24 cellular contexts compared by ENCODE assay signal in genomic region chr4:85833311-85833710, GRCh38.
DNase-seq lines count a peak whose midpoint lies in the region; ATAC-seq and TF ChIP-seq lines count a peak whose summit lies in the region.
"Had no signal": no experiment of that assay in that cellular context is flagged by ENCODE, and none has a peak within 500 bp of the region (broad histone marks: within the 10 kb centered on the region; RNA-seq: fewer than 3 reads in every experiment).

No MANE protein-coding gene starts in this region.

- no peaks in the 10 kb centered on the region for H3K79me2 ChIP-seq in neural progenitor cell (ENCODE audit: low read depth)

- peaks cover 26% of the 10 kb centered on the region for H3K4me1 ChIP-seq in neural progenitor cell
- H3K4me1 ChIP-seq: BE2C, Peyer's patch had no signal

- H3K36me3 ChIP-seq in neural progenitor cell: no peaks in the 10 kb centered on the region
- H3K36me3 ChIP-seq: BE2C, HAP-1, Peyer's patch had no signal

- H3K27ac ChIP-seq in neural progenitor cell: no peak overlapping the region
- H3K27ac ChIP-seq: A549, HL-60, KMS-11, Peyer's patch, SJCRH30 had no signal

- no peak for ATAC-seq in GM21390 (IDR thresholded peaks at IDR 0.05; ENCODE audit: unreplicated experiment)
- ATAC-seq: A549, GM23338 had no signal

- H3F3A ChIP-seq in neural progenitor cell (ENCODE audit: low read depth): no peaks in the 10 kb centered on the region

- peak; percentile 21 for DNase-seq in kidney tubule cell (ENCODE audit: low spot score)
- DNase-seq in neural progenitor cell (ENCODE audit: low spot score): peak; percentile 53
- DNase-seq in retinal pigment epithelial cell (ENCODE audit: low read depth): peak; percentile 71
- no peak for DNase-seq in Kasumi-1 (lab: John Stamatoyannopoulos, UW)
- DNase-seq in AML-193 (lab: John Stamatoyannopoulos, UW): no peak
- DNase-seq in NCI-H146 (lab: John Stamatoyannopoulos, UW): no peak
- DNase-seq: BE2C, DMS 273 treated with DMSO at 0.1 percent for 48 hours, DMS79 treated with DMSO at 0.1 percent for 48 hours, MV-4-11, NCI-H1105 treated with DMSO at 0.1 percent for 48 hours, NCI-H1694, NCI-H2081 treated with DMSO at 0.1 percent for 48 hours, NCI-H2171 treated with DMSO at 0.1 percent for 48 hours, NCI-H526, Peyer's patch, SJCRH30 had no signal

- no peaks in the 10 kb centered on the region for H3K27me3 Mint-ChIP-seq in IgD-negative memory B cell
- no peaks in the 10 kb centered on the region for H3K27me3 Mint-ChIP-seq in neural progenitor cell (ENCODE audit: insufficient read depth, low read depth)

- no peak overlapping the region for H2AFZ ChIP-seq in neural progenitor cell (replicated peaks)
- H2AFZ ChIP-seq: GM23338 had no signal

- no peak overlapping the region for H3K4me3 ChIP-seq in neural progenitor cell
- H3K4me3 ChIP-seq in retinal pigment epithelial cell (ENCODE audit: low read length): no peak overlapping the region
- H3K4me3 ChIP-seq: A549, GM23338, HAP-1, Peyer's patch, SJCRH30 had no signal

- no peaks in the 10 kb centered on the region for H3K9me3 Mint-ChIP-seq in IgD-negative memory B cell
- no peaks in the 10 kb centered on the region for H3K9me3 Mint-ChIP-seq in neural progenitor cell
- H3K9me3 Mint-ChIP-seq: GM23338 had no signal

- TF ChIP-seq CTCF in neural progenitor cell (IDR thresholded peaks at IDR 0.05) (no peak), retinal pigment epithelial cell (conservative IDR thresholded peaks at IDR 0.05; ENCODE audit: low read depth, low read length) (no peak)

- no peaks in the 10 kb centered on the region for H3K27me3 ChIP-seq in neural progenitor cell
- H3K27me3 ChIP-seq: BE2C, Peyer's patch, SJCRH30 had no signal

- no peak overlapping the region for H3K4me3 Mint-ChIP-seq in IgD-negative memory B cell
- H3K4me3 Mint-ChIP-seq in neural progenitor cell: no peak overlapping the region
- H3K4me3 Mint-ChIP-seq: GM23338 had no signal

- H3K4me1 Mint-ChIP-seq in IgD-negative memory B cell (peaks cover 7 to 50% (median 34%) of the 10 kb centered on the region in 3 donors), neural progenitor cell (peaks cover 44% of the 10 kb centered on the region)

- no peaks in the 10 kb centered on the region for H3K9me3 ChIP-seq in neural progenitor cell (ENCODE audit: low read depth)
- H3K9me3 ChIP-seq: A549, BE2C, HAP-1, Peyer's patch, SJCRH30 had no signal

- H4K20me1 ChIP-seq in neural progenitor cell (ENCODE audit: low read depth): no peaks in the 10 kb centered on the region

- H3K36me3 Mint-ChIP-seq in IgD-negative memory B cell (peaks cover 7% of the 10 kb centered on the region), neural progenitor cell (no peaks in the 10 kb centered on the region)

- H3K9ac ChIP-seq in neural progenitor cell: no peak overlapping the region
- H3K9ac ChIP-seq: KMS-11 had no signal

- H3K27ac Mint-ChIP-seq in IgD-negative memory B cell (peak overlapping the region in 2 of 3 donors; percentile 20 to 90), neural progenitor cell (peak overlapping the region; percentile 18)
- H3K27ac Mint-ChIP-seq: GM23338 had no signal

- H3K4me2 ChIP-seq in neural progenitor cell: no peak overlapping the region
- H3K4me2 ChIP-seq: A549, GM23338, KMS-11 had no signal

Comparison
In these comparisons a context has a peak if more than half of its experiments do, and no peak if none do; other contexts are left out.
1. DNase-seq: peak in kidney tubule cell (single experiment), neural progenitor cell (single experiment) and retinal pigment epithelial cell (single experiment); none in Kasumi-1 (0 of 2), AML-193 (0 of 2) and NCI-H146 (single experiment).